23 cellular contexts compared by ENCODE assay signal in the genomic region with DNA sequence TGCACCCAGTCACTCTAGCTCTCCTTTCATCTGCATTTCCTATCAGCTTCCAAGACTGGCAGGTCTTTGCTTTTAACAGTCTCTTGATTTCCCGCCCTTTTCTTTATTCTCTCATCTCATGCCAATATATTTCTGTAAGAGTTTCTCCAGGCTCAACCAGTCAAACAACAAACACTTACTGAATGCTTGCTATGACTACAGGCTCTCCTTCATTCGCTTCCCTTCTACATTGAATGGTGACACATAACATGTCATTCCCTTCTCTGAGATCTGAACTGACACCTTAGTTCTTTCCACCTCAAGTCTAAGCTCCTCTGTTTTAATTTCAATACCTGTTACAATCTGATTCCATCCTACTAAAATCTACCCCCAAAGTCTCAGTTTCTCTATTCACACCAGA.
DNase-seq lines count a peak whose midpoint lies in the region; ATAC-seq and TF ChIP-seq lines count a peak whose summit lies in the region.
"Had no signal": no experiment of that assay in that cellular context is flagged by ENCODE, and none has a peak within 500 bp of the region (broad histone marks: within the 10 kb centered on the region; RNA-seq: fewer than 3 reads in every experiment).

No MANE protein-coding gene starts in this region.

- in situ Hi-C loops in brain microvascular endothelial cell (cut with HindIII; ENCODE audit: low pct_ligation_motif_present, low sequenced_read_pairs): no loop called here

- H3K4me1 ChIP-seq in left lung (no peaks in the 10 kb centered on the region), upper lobe of right lung (no peaks in the 10 kb centered on the region)
- H3K4me1 ChIP-seq: parathyroid adenoma, stomach had no signal

- no peaks in the 10 kb centered on the region for H3K27me3 ChIP-seq in brain microvascular endothelial cell (replicated peaks)
- no peaks in the 10 kb centered on the region for H3K27me3 ChIP-seq in left lung
- no peaks in the 10 kb centered on the region for H3K27me3 ChIP-seq in upper lobe of right lung
- H3K27me3 ChIP-seq: stomach, tibial artery had no signal

- DNase-seq in NCI-H510A treated with DMSO at 0.1 percent for 48 hours (lab: John Stamatoyannopoulos, UW) (peak; percentile 16), NCI-H510A (lab: John Stamatoyannopoulos, UW) (no peak), brain microvascular endothelial cell (no peak), left lung (no peak), upper lobe of right lung (no peak)
- DNase-seq in effector CD4-positive, alpha-beta T cell: no peak
- DNase-seq: 8988T; aorta; CD8-positive, alpha-beta T cell; GDM1; GOT3; left colon; NCI-H187 treated with DMSO at 0.1 percent for 48 hours; NCI-H2227 treated with DMSO at 0.1 percent for 48 hours; NCI-H748 treated with DMSO at 0.1 percent for 48 hours; right cardiac atrium; stomach; tibial artery; WERI-Rb-1 had no signal

- ATAC-seq in left lung: peak; percentile 90
- peak; percentile 79 for ATAC-seq in upper lobe of right lung
- ATAC-seq in GM18498 (IDR thresholded peaks at IDR 0.05; ENCODE audit: unreplicated experiment): no peak
- ATAC-seq in GM19351 (IDR thresholded peaks at IDR 0.05; ENCODE audit: unreplicated experiment): no peak
- ATAC-seq: CD8-positive, alpha-beta T cell; left colon; natural killer cell treated with Interleukin-12 subunit alpha and Interleukin-12 subunit beta and Interleukin-15 and Interleukin-18, amount 100 ng/mL, for 72 hours had no signal

- no peak for TF ChIP-seq CTCF in brain microvascular endothelial cell (IDR thresholded peaks at IDR 0.05; ENCODE audit: low read depth, low read length, missing control alignments)
- TF ChIP-seq CTCF in left lung (IDR thresholded peaks at IDR 0.05): no peak
- TF ChIP-seq CTCF in upper lobe of right lung (IDR thresholded peaks at IDR 0.05): no peak

- no peak overlapping the region for H3K4me3 ChIP-seq in brain microvascular endothelial cell (ENCODE audit: low read depth, low read length)
- H3K4me3 ChIP-seq in left lung: no peak overlapping the region
- H3K4me3 ChIP-seq in upper lobe of right lung: no peak overlapping the region
- H3K4me3 ChIP-seq: stomach, tibial artery had no signal

- H3K36me3 ChIP-seq in brain microvascular endothelial cell (replicated peaks): no peaks in the 10 kb centered on the region
- no peaks in the 10 kb centered on the region for H3K36me3 ChIP-seq in left lung
- H3K36me3 ChIP-seq in upper lobe of right lung: no peaks in the 10 kb centered on the region
- H3K36me3 ChIP-seq: stomach, tibial artery, WERI-Rb-1 had no signal

- H3K27ac ChIP-seq in brain microvascular endothelial cell (peak overlapping the region; percentile 21), left lung (no peak overlapping the region), upper lobe of right lung (no peak overlapping the region)
- H3K27ac ChIP-seq: parathyroid adenoma, stomach, tibial artery, WERI-Rb-1 had no signal

- intact Hi-C loops in left lung (cut with DNase I): no loop called here
- intact Hi-C loops in upper lobe of right lung (cut with DNase I): no loop called here

- H3K9me3 ChIP-seq in left lung (peaks cover 0 to 2% of the 10 kb centered on the region in 2 donors), upper lobe of right lung (no peaks in the 10 kb centered on the region)
- H3K9me3 ChIP-seq: stomach, tibial artery had no signal

Comparison
In these comparisons a context has a peak if more than half of its experiments do, and no peak if none do; other contexts are left out.
1. ATAC-seq: peak in left lung (single experiment) and upper lobe of right lung (single experiment); none in GM18498 (single experiment) and GM19351 (single experiment).